Comparison of ENCODE assay signal across 10 cellular contexts in the genomic region with DNA sequence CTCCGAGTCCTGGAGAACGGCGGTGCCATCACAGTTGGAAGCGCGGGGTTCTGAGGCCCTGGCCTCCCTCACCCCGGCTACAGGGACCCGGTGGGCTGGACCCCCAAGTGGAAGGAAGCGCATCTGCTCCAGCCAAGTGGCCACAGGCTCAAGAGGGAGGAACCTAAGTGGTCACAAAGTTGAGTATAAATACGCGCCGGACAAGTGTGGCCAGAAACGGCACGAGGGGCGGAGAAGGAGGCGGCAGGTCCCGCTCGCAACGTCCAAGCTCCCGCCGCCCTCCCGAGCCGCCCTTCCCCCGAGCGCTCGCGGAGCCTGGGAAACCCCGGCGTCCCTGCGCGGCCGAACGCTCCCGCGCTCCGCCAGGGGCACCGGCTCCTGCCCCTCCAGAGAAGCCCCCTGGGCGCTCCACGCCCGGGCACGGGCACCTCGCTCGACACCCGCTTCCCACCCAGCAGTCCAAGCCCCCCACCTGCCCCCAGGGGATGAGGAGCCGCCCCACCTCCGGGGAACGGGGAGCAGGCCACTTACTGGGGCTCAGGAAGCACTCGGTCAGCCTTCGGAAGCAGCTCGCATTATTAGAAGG. TPM values are rescaled to one million over a fixed set of nuclear protein-coding genes. Genes with fewer than 3 reads are reported as not detected.
DNase-seq lines count a peak whose midpoint lies in the region; ATAC-seq and TF ChIP-seq lines count a peak whose summit lies in the region.
"Had no signal": no experiment of that assay in that cellular context is flagged by ENCODE, and none has a peak within 500 bp of the region (broad histone marks: within the 10 kb centered on the region; RNA-seq: fewer than 3 reads in every experiment).

No MANE protein-coding gene starts in this region.

- peak overlapping the region; percentile 67 for H3K27ac ChIP-seq in C4-2B
- no peak overlapping the region for H3K27ac ChIP-seq in PC-3 (ENCODE audit: low read length)
- H3K27ac ChIP-seq in rectal smooth muscle tissue (ENCODE audit: low read depth, low read length) = no peak overlapping the region
- H3K27ac ChIP-seq in naive thymus-derived CD4-positive, alpha-beta T cell (ENCODE audit: low read depth, low read length) = no peak overlapping the region

- intact Hi-C loops in PC-3 (cut with micrococcal nuclease) = loop anchor here (5.0 to 10.0 kb wide), 3 partner anchors 89 to 217 kb away; no protein-coding TSS in a partner anchor
- intact Hi-C loops in left ventricle myocardium superior (cut with micrococcal nuclease) = no loop called here
- intact Hi-C loops in naive thymus-derived CD4-positive, alpha-beta T cell (cut with micrococcal nuclease) = loop anchor here in 1 of 2 donors (5.0 kb wide), 1 partner anchor 219 kb away; no protein-coding TSS in a partner anchor

- H3K4me1 ChIP-seq in PC-3 (ENCODE audit: insufficient read depth, low read length) = peaks cover 4% of the 10 kb centered on the region; the same call in 1 of the 2 replicates
- H3K4me1 ChIP-seq in rectal smooth muscle tissue (ENCODE audit: control insufficient read depth, insufficient read depth, low read length) = peaks cover 13% of the 10 kb centered on the region
- no peaks in the 10 kb centered on the region for H3K4me1 ChIP-seq in naive thymus-derived CD4-positive, alpha-beta T cell (ENCODE audit: control insufficient read depth in 2 of 2, insufficient read depth in 2 of 2, low read length in 2 of 2)

- H3K4me2 ChIP-seq in PC-3 (ENCODE audit: low read length) = peak overlapping the region; percentile 79

- POLR2A ChIA-PET in PC-3 (lab: Charles Lee; ENCODE audit: unreplicated experiment) = no interaction called here
- POLR2A ChIA-PET in naive thymus-derived CD4-positive, alpha-beta T cell (lab: Charles Lee) = no interaction called here

- H4K20me1 ChIP-seq in PC-3 (ENCODE audit: low read length) = no peaks in the 10 kb centered on the region

- 0 out of 2 replicates have a peak overlapping the region, but pooled peaks have one; percentile 26 for H2AFZ ChIP-seq in PC-3 (ENCODE audit: low read length)

- no peaks in the 10 kb centered on the region for H3F3A ChIP-seq in PC-3 (ENCODE audit: low read length, unreplicated experiment)

- TF ChIP-seq CTCF in C4-2B (conservative IDR thresholded peaks at IDR 0.05) (no peak), PC-3 (conservative IDR thresholded peaks at IDR 0.05; ENCODE audit: low read depth, low read length) (no peak)

- no peak for ATAC-seq in PC-3
- ATAC-seq in left ventricle myocardium superior = peak; percentile 1
- ATAC-seq in naive thymus-derived CD4-positive, alpha-beta T cell = no peak

- no peak overlapping the region for H3K4me3 Mint-ChIP-seq in naive thymus-derived CD4-positive, alpha-beta T cell

- DNase-seq in PC-3 (no peak), left ventricle myocardium superior (peak; percentile 43), putamen (ENCODE audit: low spot score) (no peak), cerebellar cortex (ENCODE audit: low spot score) (no peak), NCI-H345 (lab: John Stamatoyannopoulos, UW) (no peak)
- no peak for DNase-seq in naive thymus-derived CD4-positive, alpha-beta T cell
- DNase-seq: activated CD4-positive, alpha-beta T cell treated with anti-CD3 and anti-CD28 coated beads for 4 hours; NCI-H1694 had no signal

- H3K27me3 ChIP-seq in PC-3 (ENCODE audit: low read length) = peaks cover 59% of the 10 kb centered on the region
- H3K27me3 ChIP-seq in rectal smooth muscle tissue (ENCODE audit: control insufficient read depth, insufficient read depth, low read length) = peaks cover 20% of the 10 kb centered on the region
- no peaks in the 10 kb centered on the region for H3K27me3 ChIP-seq in naive thymus-derived CD4-positive, alpha-beta T cell (ENCODE audit: control insufficient read depth in 2 of 2, insufficient read depth in 2 of 2, low read length in 2 of 2)

- CTCF ChIA-PET in PC-3 (lab: Charles Lee) = no interaction called here
- CTCF ChIA-PET in naive thymus-derived CD4-positive, alpha-beta T cell (lab: Charles Lee) = no interaction called here

- H3K36me3 ChIP-seq in PC-3 (ENCODE audit: low read depth, low read length) (no peaks in the 10 kb centered on the region), rectal smooth muscle tissue (ENCODE audit: control insufficient read depth, insufficient read depth, low read length) (no peaks in the 10 kb centered on the region)
- H3K36me3 ChIP-seq in naive thymus-derived CD4-positive, alpha-beta T cell (ENCODE audit: control insufficient read depth in 2 of 3, insufficient read depth in 3 of 3, low read length in 3 of 3) = no peaks in the 10 kb centered on the region

- no peaks in the 10 kb centered on the region for H3K79me2 ChIP-seq in PC-3 (ENCODE audit: low read length)

- peaks cover 49 to 65% (median 53%) of the 10 kb centered on the region in 5 donors for H3K27me3 Mint-ChIP-seq in naive thymus-derived CD4-positive, alpha-beta T cell

- no peaks in the 10 kb centered on the region for H3K9me3 ChIP-seq in PC-3 (ENCODE audit: low read length)
- H3K9me3 ChIP-seq in naive thymus-derived CD4-positive, alpha-beta T cell (ENCODE audit: control insufficient read depth in 2 of 3, low read length in 3 of 3) = no peaks in the 10 kb centered on the region

- BruUV-seq in PC-3 (replicated peaks; lab: Mats Ljungman, UMichigan) = no TSS peak

- H3K4me1 Mint-ChIP-seq in naive thymus-derived CD4-positive, alpha-beta T cell = peaks cover 0 to 10% (median 3%) of the 10 kb centered on the region in 7 donors

- H3K4me3 ChIP-seq in PC-3 (ENCODE audit: low read length) (peak overlapping the region; percentile 59), rectal smooth muscle tissue (ENCODE audit: low read length) (peak overlapping the region; percentile 62)
- no peak overlapping the region for H3K4me3 ChIP-seq in naive thymus-derived CD4-positive, alpha-beta T cell (ENCODE audit: low read length)

- peaks cover 0 to 4% (median 0%) of the 10 kb centered on the region in 5 donors for H3K36me3 Mint-ChIP-seq in naive thymus-derived CD4-positive, alpha-beta T cell

- peaks cover 0 to 6% (median 0%) of the 10 kb centered on the region in 11 donors for H3K9me3 Mint-ChIP-seq in naive thymus-derived CD4-positive, alpha-beta T cell

- H3K9ac ChIP-seq in PC-3 (ENCODE audit: low read length) (peak overlapping the region; percentile 66), rectal smooth muscle tissue (ENCODE audit: low read length) (no peak overlapping the region)

- H3K27ac Mint-ChIP-seq in naive thymus-derived CD4-positive, alpha-beta T cell = no peak overlapping the region

- no peaks in the 10 kb centered on the region for H3K9me2 ChIP-seq in PC-3 (replicated peaks; ENCODE audit: low read length)

RNA-seq across cellular contexts. Expression of gene PDE10A, which starts 1.5 kb away (rescaled TPM):
- 0.92 and 2.1 TPM in 2 replicates for total RNA-seq in PC-3 (2014; rRNA removed)
- total RNA-seq in left ventricle myocardium superior = 9.3 TPM
- total RNA-seq in naive thymus-derived CD4-positive, alpha-beta T cell = not detected
- not detected for polyA plus RNA-seq in naive thymus-derived CD4-positive, alpha-beta T cell
